ENCODE assay signal across 3 cellular contexts in the genomic region with DNA sequence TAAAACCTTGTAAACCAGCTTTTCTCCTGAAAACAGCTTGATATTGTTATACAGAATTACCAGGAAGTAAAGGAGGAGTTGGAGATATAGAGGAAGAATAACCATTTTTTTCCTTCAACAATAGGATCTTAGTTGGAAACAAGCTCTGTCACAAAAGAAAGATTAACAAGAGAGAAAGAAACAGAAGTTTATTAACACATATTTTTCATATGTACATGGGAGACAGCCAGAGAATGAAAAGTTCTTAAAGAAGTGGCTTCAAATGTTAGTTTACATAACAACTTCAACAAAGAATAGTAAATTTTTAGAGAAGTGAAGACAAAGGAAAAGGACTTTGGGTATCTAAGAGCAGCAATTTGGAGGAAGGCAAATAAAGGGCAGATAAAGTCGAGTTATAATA.
TF ChIP-seq lines count a peak whose summit lies in the region.

No MANE protein-coding gene starts in this region.

TF ChIP-seq in GM23338, 12 proteins besides CTCF, POLR2A, EP300 and RAD21 (continues in another document):
- TF ChIP-seq STAT1 (IDR thresholded peaks at IDR 0.05; ENCODE audit: unreplicated experiment), result no peak
- no peak for TF ChIP-seq EZH2 (IDR thresholded peaks at IDR 0.05; ENCODE audit: low read depth, unreplicated experiment)
- TF ChIP-seq ZNF331 (CRISPR knock-in tag; IDR thresholded peaks at IDR 0.05; ENCODE audit: low read depth), result no peak
- no peak for TF ChIP-seq CREB1 (CRISPR knock-in tag; IDR thresholded peaks at IDR 0.05; ENCODE audit: low read depth)
- TF ChIP-seq NANOG (IDR thresholded peaks at IDR 0.05; ENCODE audit: borderline replicate concordance), result no peak; the same call in 1 of the 2 replicates
- no peak for TF ChIP-seq ZNF462 (CRISPR knock-in tag; IDR thresholded peaks at IDR 0.05)
- TF ChIP-seq ZNF114 (CRISPR knock-in tag; IDR thresholded peaks at IDR 0.05), result no peak
- no peak for TF ChIP-seq EZH2phosphoT487 (IDR thresholded peaks at IDR 0.05; ENCODE audit: unreplicated experiment)

TF ChIP-seq in WTC11, 78 proteins besides CTCF, POLR2A, EP300 and RAD21:
- TF ChIP-seq FOXK1 (CRISPR knock-in tag; IDR thresholded peaks at IDR 0.05), result no peak
- TF ChIP-seq, protein P1, sequence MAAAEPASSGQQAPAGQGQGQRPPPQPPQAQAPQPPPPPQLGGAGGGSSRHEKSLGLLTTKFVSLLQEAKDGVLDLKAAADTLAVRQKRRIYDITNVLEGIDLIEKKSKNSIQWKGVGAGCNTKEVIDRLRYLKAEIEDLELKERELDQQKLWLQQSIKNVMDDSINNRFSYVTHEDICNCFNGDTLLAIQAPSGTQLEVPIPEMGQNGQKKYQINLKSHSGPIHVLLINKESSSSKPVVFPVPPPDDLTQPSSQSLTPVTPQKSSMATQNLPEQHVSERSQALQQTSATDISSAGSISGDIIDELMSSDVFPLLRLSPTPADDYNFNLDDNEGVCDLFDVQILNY (CRISPR knock-in tag; IDR thresholded peaks at IDR 0.05), result no peak
- no peak for TF ChIP-seq TEAD4 (CRISPR knock-in tag; IDR thresholded peaks at IDR 0.05)
- no peak for TF ChIP-seq E2F4 (CRISPR knock-in tag; IDR thresholded peaks at IDR 0.05; ENCODE audit: borderline replicate concordance, low read depth)
- no peak for TF ChIP-seq USF2 (CRISPR knock-in tag; IDR thresholded peaks at IDR 0.05)
- no peak for TF ChIP-seq GABPB1 (CRISPR knock-in tag; IDR thresholded peaks at IDR 0.05)

TF ChIP-seq in HepG2, 621 proteins besides CTCF, POLR2A, EP300 and RAD21:
- TF ChIP-seq LBX2 (CRISPR knock-in tag; IDR thresholded peaks at IDR 0.05; ENCODE audit: borderline replicate concordance), result no peak
- no peak for TF ChIP-seq ZNF20 (CRISPR knock-in tag; IDR thresholded peaks at IDR 0.05)
- TF ChIP-seq, protein P2, sequence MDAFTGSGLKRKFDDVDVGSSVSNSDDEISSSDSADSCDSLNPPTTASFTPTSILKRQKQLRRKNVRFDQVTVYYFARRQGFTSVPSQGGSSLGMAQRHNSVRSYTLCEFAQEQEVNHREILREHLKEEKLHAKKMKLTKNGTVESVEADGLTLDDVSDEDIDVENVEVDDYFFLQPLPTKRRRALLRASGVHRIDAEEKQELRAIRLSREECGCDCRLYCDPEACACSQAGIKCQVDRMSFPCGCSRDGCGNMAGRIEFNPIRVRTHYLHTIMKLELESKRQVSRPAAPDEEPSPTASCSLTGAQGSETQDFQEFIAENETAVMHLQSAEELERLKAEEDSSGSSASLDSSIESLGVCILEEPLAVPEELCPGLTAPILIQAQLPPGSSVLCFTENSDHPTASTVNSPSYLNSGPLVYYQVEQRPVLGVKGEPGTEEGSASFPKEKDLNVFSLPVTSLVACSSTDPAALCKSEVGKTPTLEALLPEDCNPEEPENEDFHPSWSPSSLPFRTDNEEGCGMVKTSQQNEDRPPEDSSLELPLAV (CRISPR knock-in tag; conservative IDR thresholded peaks at IDR 0.05; ENCODE audit: low read depth), result no peak
